Comparison of ENCODE assay signal across 28 cellular contexts in genomic region chr18:76260941-76261472, GRCh38.
DNase-seq lines count a peak whose midpoint lies in the region; ATAC-seq and TF ChIP-seq lines count a peak whose summit lies in the region.
"Had no signal": no experiment of that assay in that cellular context is flagged by ENCODE, and none has a peak within 500 bp of the region (broad histone marks: within the 10 kb centered on the region; RNA-seq: fewer than 3 reads in every experiment).

No MANE protein-coding gene starts in this region.

- no peak for TF ChIP-seq POLR2A in sigmoid colon (IDR thresholded peaks at IDR 0.05)

- H2AFZ ChIP-seq in GM23338, result peak overlapping the region; percentile 89; the same call in 1 of the 2 replicates

- H3K4me1 ChIP-seq in GM23338 (ENCODE audit: insufficient read depth), result peaks cover 43% of the 10 kb centered on the region
- H3K4me1 ChIP-seq in sigmoid colon, result peaks cover 0 to 56% (median 26%) of the 10 kb centered on the region in 4 donors
- H3K4me1 ChIP-seq: A549, gastrocnemius medialis, prostate gland had no signal

- ATAC-seq in GM23338, result peak; percentile 65
- ATAC-seq in HG02571 (IDR thresholded peaks at IDR 0.05; ENCODE audit: unreplicated experiment), result no peak
- ATAC-seq in HG03196 (IDR thresholded peaks at IDR 0.05; ENCODE audit: unreplicated experiment), result no peak
- no peak for ATAC-seq in GM21526 (IDR thresholded peaks at IDR 0.05; ENCODE audit: low FRiP score, unreplicated experiment)
- ATAC-seq: A549; gastrocnemius medialis; left lung; naive thymus-derived CD8-positive, alpha-beta T cell; stimulated activated naive CD8-positive, alpha-beta T cell treated with anti-CD3 and anti-CD28 coated beads, Interleukin-15, Interleukin-2, amounts not matched to agents 100 U/mL and 50 U/mL, for 24 hours had no signal

- H3K27me3 Mint-ChIP-seq in GM23338 (ENCODE audit: insufficient read depth, low read depth, poor library complexity), result no peaks in the 10 kb centered on the region
- H3K27me3 Mint-ChIP-seq: activated CD4-positive, alpha-beta T cell treated with anti-CD3 and anti-CD28 coated beads, Interleukin-2, amount 10 ng/mL, durations not matched to agents 7 days and 5 days had no signal

- H3K4me1 Mint-ChIP-seq in GM23338, result peaks cover 51% of the 10 kb centered on the region
- H3K4me1 Mint-ChIP-seq: activated CD4-positive, alpha-beta T cell treated with anti-CD3 and anti-CD28 coated beads, Interleukin-2, amount 10 ng/mL, durations not matched to agents 7 days and 5 days; CD4-positive, alpha-beta memory T cell; central memory CD8-positive, alpha-beta T cell had no signal

- 0 out of 2 replicates have a peak overlapping the region, but pooled peaks have one; percentile 25 for H3K27ac Mint-ChIP-seq in GM23338
- H3K27ac Mint-ChIP-seq: activated CD4-positive, alpha-beta T cell treated with anti-CD3 and anti-CD28 coated beads, Interleukin-2, amount 10 ng/mL, durations not matched to agents 7 days and 5 days; activated T-cell treated with anti-CD3 and anti-CD28 coated beads, Interleukin-2, amount 50 U/mL, for 24 hours; CD4-positive, alpha-beta memory T cell; T-helper 2 cell treated with Interferon-gamma antibody and Interleukin-4, amounts not matched to agents 5 μg/mL and 100 μg/mL, for 36 hours had no signal

- TF ChIP-seq CTCF in GM23338 (conservative IDR thresholded peaks at IDR 0.05; ENCODE audit: low read depth in 2 of 2) (no peak), sigmoid colon (IDR thresholded peaks at IDR 0.05) (no peak)

- H3K79me2 ChIP-seq in GM23338 (replicated peaks; ENCODE audit: insufficient read depth), result no peaks in the 10 kb centered on the region

- H3K9me2 ChIP-seq in GM23338 (ENCODE audit: insufficient read depth), result no peaks in the 10 kb centered on the region

- H3K36me3 Mint-ChIP-seq in GM23338 (ENCODE audit: low read depth), result no peaks in the 10 kb centered on the region
- H3K36me3 Mint-ChIP-seq: CD4-positive, alpha-beta memory T cell; naive thymus-derived CD8-positive, alpha-beta T cell had no signal

- no peak overlapping the region for H3K4me3 Mint-ChIP-seq in GM23338
- H3K4me3 Mint-ChIP-seq: activated CD4-positive, alpha-beta T cell treated with anti-CD3 and anti-CD28 coated beads, Interleukin-2, amount 10 ng/mL, durations not matched to agents 7 days and 5 days; activated T-cell treated with anti-CD3 and anti-CD28 coated beads, Interleukin-2, amount 50 U/mL, for 24 hours; CD4-positive, alpha-beta memory T cell; central memory CD8-positive, alpha-beta T cell; naive thymus-derived CD8-positive, alpha-beta T cell; T-helper 2 cell treated with Interferon-gamma antibody and Interleukin-4, amounts not matched to agents 5 μg/mL and 100 μg/mL, for 36 hours had no signal

- H3K9me3 Mint-ChIP-seq in GM23338, result no peaks in the 10 kb centered on the region
- H3K9me3 Mint-ChIP-seq: activated CD4-positive, alpha-beta T cell treated with anti-CD3 and anti-CD28 coated beads, Interleukin-2, amount 10 ng/mL, durations not matched to agents 7 days and 5 days; activated T-cell treated with anti-CD3 and anti-CD28 coated beads, Interleukin-2, amount 50 U/mL, for 24 hours; CD4-positive, alpha-beta memory T cell; central memory CD8-positive, alpha-beta T cell; naive thymus-derived CD8-positive, alpha-beta T cell; T-helper 2 cell treated with Interferon-gamma antibody and Interleukin-4, amounts not matched to agents 5 μg/mL and 100 μg/mL, for 36 hours had no signal

- no peak for TF ChIP-seq EP300 in sigmoid colon (IDR thresholded peaks at IDR 0.05)

- H4K20me1 ChIP-seq in GM23338 (replicated peaks; ENCODE audit: insufficient read depth), result no peaks in the 10 kb centered on the region

- H3K27ac ChIP-seq in GM23338 (ENCODE audit: low read depth) (no peak overlapping the region), sigmoid colon (no peak overlapping the region)
- H3K27ac ChIP-seq: A549, gastrocnemius medialis, left lung, prostate gland, thyroid gland, VCaP had no signal

- H3K36me3 ChIP-seq in GM23338 (ENCODE audit: insufficient read depth) (no peaks in the 10 kb centered on the region), sigmoid colon (no peaks in the 10 kb centered on the region)
- H3K36me3 ChIP-seq: gastrocnemius medialis, left lung, prostate gland, thyroid gland had no signal

- no peaks in the 10 kb centered on the region for H3K9me3 ChIP-seq in sigmoid colon
- H3K9me3 ChIP-seq: A549, gastrocnemius medialis, left lung, prostate gland, thyroid gland had no signal

- intact Hi-C loops in posterior cingulate gyrus (cut with DNase I) (no loop called here), sigmoid colon (cut with DNase I) (no loop called here)

- H3K27me3 ChIP-seq in GM23338 (ENCODE audit: insufficient read depth) (no peaks in the 10 kb centered on the region), sigmoid colon (no peaks in the 10 kb centered on the region)
- H3K27me3 ChIP-seq: thyroid gland had no signal

- H3K4me3 ChIP-seq in GM23338 (no peak overlapping the region), sigmoid colon (no peak overlapping the region)
- H3K4me3 ChIP-seq: A549, gastrocnemius medialis, left lung, prostate gland, thyroid gland had no signal

- WGBS in sigmoid colon, 2 donors, result 90% methylated on average over 16 of the region's 16 CpGs

- no peak overlapping the region for H3K4me2 ChIP-seq in GM23338
- H3K4me2 ChIP-seq: A549 had no signal

- DNase-seq in GM23338 (ENCODE audit: low spot score) (peak; percentile 36), astrocyte of the hippocampus (ENCODE audit: low read depth, low spot score) (peak; percentile 14), medulla oblongata (ENCODE audit: extremely low spot score) (peak; percentile 75), posterior cingulate gyrus (peak in 8 of 10 donors; percentile 25 to 88 (median 42)), sigmoid colon (no peak)
- DNase-seq: activated CD4-positive, alpha-beta T cell treated with anti-CD3 and anti-CD28 coated beads, Interleukin-2, amount 10 ng/mL, durations not matched to agents 7 days and 5 days; activated gamma-delta T cell treated with Interleukin-2 at 50 U/mL for 16 hours; activated T-cell treated with anti-CD3 and anti-CD28 coated beads, Interleukin-2, amount 50 U/mL, for 24 hours; AML-193; CD4-positive, alpha-beta memory T cell; dermis blood vessel endothelial cell; gastrocnemius medialis; left lung; naive thymus-derived CD8-positive, alpha-beta T cell; NCI-H1092; NCI-H1930; NCI-H345; SHP77; stimulated activated naive CD8-positive, alpha-beta T cell treated with anti-CD3 and anti-CD28 coated beads, Interleukin-15, Interleukin-2, amounts not matched to agents 100 U/mL and 50 U/mL, for 24 hours; thyroid gland had no signal

- no peaks in the 10 kb centered on the region for H3F3A ChIP-seq in GM23338 (replicated peaks; ENCODE audit: low read depth)

TF ChIP-seq in GM23338, 12 proteins besides CTCF, POLR2A, EP300 and RAD21 (continues in another document):
- no peak for TF ChIP-seq ZNF331 (CRISPR knock-in tag; IDR thresholded peaks at IDR 0.05; ENCODE audit: low read depth)
- no peak for TF ChIP-seq ZNF114 (CRISPR knock-in tag; IDR thresholded peaks at IDR 0.05)
- TF ChIP-seq EZH2 (IDR thresholded peaks at IDR 0.05; ENCODE audit: low read depth, unreplicated experiment), result no peak
- no peak for TF ChIP-seq NANOG (IDR thresholded peaks at IDR 0.05; ENCODE audit: borderline replicate concordance)
- TF ChIP-seq POLR2AphosphoS5 (IDR thresholded peaks at IDR 0.05; ENCODE audit: low read depth), result no peak
- TF ChIP-seq ETS1 (IDR thresholded peaks at IDR 0.05), result no peak
- TF ChIP-seq CREB1 (CRISPR knock-in tag; IDR thresholded peaks at IDR 0.05; ENCODE audit: low read depth), result no peak
- no peak for TF ChIP-seq STAT1 (IDR thresholded peaks at IDR 0.05; ENCODE audit: unreplicated experiment)
- no peak for TF ChIP-seq REST (IDR thresholded peaks at IDR 0.05; ENCODE audit: unreplicated experiment)
